ENCODE assay signal across 8 cellular contexts in genomic region chr12:101773560-101774206, GRCh38. TPM values are rescaled to one million over a fixed set of nuclear protein-coding genes. Genes with fewer than 3 reads are reported as not detected.
DNase-seq lines count a peak whose midpoint lies in the region; ATAC-seq and TF ChIP-seq lines count a peak whose summit lies in the region.

No MANE protein-coding gene starts in this region.

- H3K27me3 ChIP-seq in DND-41 (ENCODE audit: insufficient read depth, low read length, poor library complexity): no peaks in the 10 kb centered on the region
- no peaks in the 10 kb centered on the region for H3K27me3 ChIP-seq in MM.1S (replicated peaks; ENCODE audit: insufficient read depth, low read length)
- no peaks in the 10 kb centered on the region for H3K27me3 ChIP-seq in vagina

- ATAC-seq in DND-41 (ENCODE audit: insufficient read depth, low read depth): peak; percentile 77
- ATAC-seq in GM21825 (IDR thresholded peaks at IDR 0.05; ENCODE audit: unreplicated experiment): peak; percentile 89

- TF ChIP-seq CTCF in DND-41 (IDR thresholded peaks at IDR 0.05; ENCODE audit: borderline replicate concordance, extremely low read depth, low read length, poor library complexity, severe bottlenecking): peak; percentile 93
- peak; percentile 87 for TF ChIP-seq CTCF in MM.1S (IDR thresholded peaks at IDR 0.05; ENCODE audit: low read length)
- TF ChIP-seq CTCF in vagina (IDR thresholded peaks at IDR 0.05): peak; percentile 85 to 94 (median 85)

- H3K9ac ChIP-seq in DND-41 (ENCODE audit: low read depth, low read length): no peak overlapping the region
- peak overlapping the region; percentile 29; the same call in 1 of the 2 replicates for H3K9ac ChIP-seq in MM.1S (ENCODE audit: low read length)

- no peak for TF ChIP-seq POLR2A in vagina (IDR thresholded peaks at IDR 0.05)

- no peaks in the 10 kb centered on the region for H3K9me2 ChIP-seq in MM.1S (replicated peaks; ENCODE audit: insufficient read depth, low read length)

- intact Hi-C loops in vagina (cut with DNase I): loop anchor here (5.0 kb wide), 1 partner anchor 64 kb away; no protein-coding TSS in a partner anchor

- H3K4me1 ChIP-seq in DND-41 (ENCODE audit: insufficient read depth, low read length) (peaks cover 56% of the 10 kb centered on the region), MM.1S (ENCODE audit: low read length) (peaks cover 44% of the 10 kb centered on the region), vagina (no peaks in the 10 kb centered on the region)

- H3K27ac ChIP-seq in DND-41 (ENCODE audit: low read length) (peak overlapping the region; percentile 75), MM.1S (ENCODE audit: low read length) (peak overlapping the region; percentile 92; the same call in 1 of the 2 replicates), vagina (no peak overlapping the region)

- H3K79me2 ChIP-seq in DND-41 (ENCODE audit: insufficient read depth, low read length): no peaks in the 10 kb centered on the region
- H3K79me2 ChIP-seq in MM.1S (ENCODE audit: low read length): no peaks in the 10 kb centered on the region

- H3K36me3 ChIP-seq in DND-41 (ENCODE audit: insufficient read depth, low read length): peaks cover 54% of the 10 kb centered on the region
- H3K36me3 ChIP-seq in MM.1S (replicated peaks; ENCODE audit: insufficient read depth, low read length): peaks cover 7% of the 10 kb centered on the region; the same call in 1 of the 2 replicates
- H3K36me3 ChIP-seq in vagina: peaks cover 0 to 20% of the 10 kb centered on the region in 2 donors

- H3K4me3 ChIP-seq in DND-41 (ENCODE audit: low read depth in 1 of 2, low read length in 2 of 2): no peak overlapping the region
- no peak overlapping the region for H3K4me3 ChIP-seq in MM.1S (ENCODE audit: low read length)
- no peak overlapping the region for H3K4me3 ChIP-seq in vagina

- H2AFZ ChIP-seq in DND-41 (ENCODE audit: low read depth, low read length) (no peak overlapping the region), MM.1S (ENCODE audit: low read length) (no peak overlapping the region)

- in situ Hi-C loops in SK-MEL-5 (cut with HindIII; ENCODE audit: low pct_unique_long_range_greater_than_20kb, low sequenced_read_pairs): no loop called here

- no peak overlapping the region for H3K4me2 ChIP-seq in DND-41 (ENCODE audit: insufficient read depth, low read length)
- H3K4me2 ChIP-seq in MM.1S (ENCODE audit: low read depth, low read length): peak overlapping the region; percentile 65

- peaks cover 36% of the 10 kb centered on the region for H3F3A ChIP-seq in MM.1S (ENCODE audit: insufficient read depth, low read length)

- H3K9me3 ChIP-seq in DND-41 (ENCODE audit: insufficient read depth, low read length, severe bottlenecking) (no peaks in the 10 kb centered on the region), MM.1S (replicated peaks; ENCODE audit: insufficient read depth, low read length) (no peaks in the 10 kb centered on the region), vagina (no peaks in the 10 kb centered on the region)

- DNase-seq in DND-41 (peak; percentile 77), MM.1S (peak; percentile 59), SK-MEL-5 (ENCODE audit: low read depth, low spot score) (peak; percentile 82), globus pallidus (ENCODE audit: low spot score) (peak; percentile 72), pons (ENCODE audit: low spot score) (peak; percentile 88), vagina (ENCODE audit: extremely low spot score in 2 of 2) (no peak)
- peak; percentile 65 for DNase-seq in activated naive CD4-positive, alpha-beta T cell treated with Interleukin-2 at 50 U/mL for 16 hours

- H4K20me1 ChIP-seq in DND-41 (ENCODE audit: insufficient read depth, low read length) (peaks cover 3% of the 10 kb centered on the region; the same call in 1 of the 2 replicates), MM.1S (ENCODE audit: insufficient read depth, low read length) (no peaks in the 10 kb centered on the region)

RNA-seq across cellular contexts. Expression of gene SYCP3, which starts 34.4 kb away (rescaled TPM):
- total RNA-seq in SK-MEL-5 (2014; rRNA removed; shearing (Covaris generic)): 0.29 and 0.63 TPM in 2 replicates
- polyA plus RNA-seq in SK-MEL-5 (2015; cell fraction: cytosol; rRNA removed): 0.10 TPM in 1 of 2 replicates, not detected in the other
- polyA plus RNA-seq in SK-MEL-5 (2015; cell fraction: nucleus; rRNA removed): 0.39 and 2.6 TPM in 2 replicates
- not detected for total RNA-seq in vagina

RNA-seq across cellular contexts. Expression of gene GNPTAB, which starts 57.1 kb away (rescaled TPM):
- total RNA-seq in SK-MEL-5 (2014; rRNA removed; shearing (Covaris generic)): 108 and 110 TPM in 2 replicates
- 122 and 159 TPM in 2 replicates for polyA plus RNA-seq in SK-MEL-5 (2015; cell fraction: cytosol; rRNA removed)
- polyA plus RNA-seq in SK-MEL-5 (2015; cell fraction: nucleus; rRNA removed): 88.1 and 125 TPM in 2 replicates
- 28.7 TPM for total RNA-seq in vagina

Comparison
In these comparisons a context has a peak if more than half of its experiments do, and no peak if none do; other contexts are left out.
1. DNase-seq: peak in DND-41 (single experiment), MM.1S (single experiment), SK-MEL-5 (single experiment), activated naive CD4-positive, alpha-beta T cell treated with Interleukin-2 at 50 U/mL for 16 hours (single experiment), globus pallidus (single experiment) and pons (single experiment); none in vagina (0 of 2).
2. Peak in every context shown above with its lines, with median percentiles within 50 percentile points of each other: CTCF ChIP-seq.